Comparison of ENCODE assay signal across 18 cellular contexts in the genomic region with DNA sequence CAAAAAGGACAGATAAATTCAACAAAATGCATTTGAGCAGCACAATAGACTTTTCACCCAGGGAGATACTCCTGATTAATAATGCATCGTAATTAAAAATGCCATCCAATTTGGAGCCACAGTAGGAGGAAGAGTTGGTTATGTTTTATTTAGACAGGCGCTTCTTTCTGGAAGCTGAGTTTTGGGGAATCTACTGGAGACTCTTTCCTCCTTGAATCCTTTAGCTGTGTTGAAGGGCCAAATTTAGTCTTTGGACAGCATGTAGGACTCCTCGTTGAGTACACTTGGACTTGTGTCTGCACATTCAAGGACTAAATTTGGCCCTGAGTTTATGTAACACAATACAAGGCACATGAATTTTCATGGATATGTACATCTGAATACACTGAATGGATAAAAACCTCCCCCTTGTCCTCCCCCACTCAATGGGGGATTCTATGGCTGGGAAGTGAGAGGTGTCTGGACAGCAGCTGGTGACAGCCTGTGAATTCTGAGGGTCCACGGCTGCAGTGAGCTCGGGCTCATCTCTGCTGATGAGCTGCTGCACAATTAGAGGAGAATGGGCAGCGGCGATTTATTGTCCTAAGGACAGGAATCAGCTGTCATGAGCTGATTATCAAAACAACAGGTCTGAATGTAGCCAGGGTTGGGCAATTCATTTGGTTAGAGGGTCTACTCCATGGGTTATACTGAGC.
DNase-seq lines count a peak whose midpoint lies in the region; ATAC-seq and TF ChIP-seq lines count a peak whose summit lies in the region.
"Had no signal": no experiment of that assay in that cellular context is flagged by ENCODE, and none has a peak within 500 bp of the region (broad histone marks: within the 10 kb centered on the region; RNA-seq: fewer than 3 reads in every experiment).

No MANE protein-coding gene starts in this region.

- H3K4me3 Mint-ChIP-seq in brain = peak overlapping the region in 3 of 5 experiments; percentile 25 to 67 (median 37)
- H3K4me3 Mint-ChIP-seq: GM23338 had no signal

- H3K27me3 Mint-ChIP-seq in brain = peaks cover 3% of the 10 kb centered on the region

- H3K27me3 ChIP-seq in ACC112 (ENCODE audit: insufficient read depth, low read length) = no peaks in the 10 kb centered on the region
- no peaks in the 10 kb centered on the region for H3K27me3 ChIP-seq in tibial artery

- H3K4me3 ChIP-seq in ACC112 (ENCODE audit: low read depth, low read length) (no peak overlapping the region), tibial artery (no peak overlapping the region)
- H3K4me3 ChIP-seq: GM23338 had no signal

- peak; percentile 40 for DNase-seq in NCI-H2227 (lab: John Stamatoyannopoulos, UW; ENCODE audit: unreplicated experiment)
- DNase-seq in left kidney (ENCODE audit: low read depth, low spot score) = peak; percentile 69
- DNase-seq in activated gamma-delta T cell treated with Interleukin-2 at 50 U/mL for 16 hours = no peak
- DNase-seq in 8988T = no peak
- no peak for DNase-seq in tibial artery
- DNase-seq: DND-41, KG1, NCI-H1048, NCI-H1436 treated with DMSO at 0.1 percent for 48 hours, NCI-H2107, NCI-H345, NCI-H526 treated with DMSO at 0.1 percent for 48 hours had no signal

- peaks cover 65% of the 10 kb centered on the region for H3K4me1 Mint-ChIP-seq in brain

- ATAC-seq in HG02678 (IDR thresholded peaks at IDR 0.05; ENCODE audit: unreplicated experiment) = no peak
- ATAC-seq: GM23338, HCT116, Right ventricle myocardium inferior had no signal

- H3K36me3 ChIP-seq in ACC112 (ENCODE audit: insufficient read depth, low read length) = no peaks in the 10 kb centered on the region
- no peaks in the 10 kb centered on the region for H3K36me3 ChIP-seq in tibial artery

- intact Hi-C loops in tibial artery (cut with DNase I; ENCODE audit: low total_unique reads) = no loop called here

- H3K4me1 ChIP-seq in ACC112 (ENCODE audit: control insufficient read depth, insufficient read depth, low read length, unreplicated experiment) = peaks cover 23% of the 10 kb centered on the region
- H3K4me1 ChIP-seq in tibial artery = no peaks in the 10 kb centered on the region

- no peaks in the 10 kb centered on the region for H3K36me3 Mint-ChIP-seq in brain

- no peak overlapping the region for H2AFZ ChIP-seq in ACC112 (ENCODE audit: low read length, unreplicated experiment)
- H2AFZ ChIP-seq: GM23338 had no signal

- peak overlapping the region; percentile 54 to 91 (median 77) for H3K27ac Mint-ChIP-seq in brain
- H3K27ac Mint-ChIP-seq: GM23338 had no signal

- no peak for TF ChIP-seq CTCF in brain (conservative IDR thresholded peaks at IDR 0.05)
- TF ChIP-seq CTCF in tibial artery (IDR thresholded peaks at IDR 0.05) = no peak

- no peaks in the 10 kb centered on the region for H3K9me3 ChIP-seq in tibial artery

- peaks cover 0 to 3% (median 0%) of the 10 kb centered on the region in 5 experiments for H3K9me3 Mint-ChIP-seq in brain
- H3K9me3 Mint-ChIP-seq: GM23338 had no signal

- H3K79me2 ChIP-seq in ACC112 (ENCODE audit: control insufficient read depth, insufficient read depth, low read length, unreplicated experiment) = no peaks in the 10 kb centered on the region

- H3K27ac ChIP-seq in ACC112 (ENCODE audit: low read depth, low read length) (peak overlapping the region; percentile 93), tibial artery (no peak overlapping the region)

Comparison
In these comparisons a context has a peak if more than half of its experiments do, and no peak if none do; other contexts are left out.
1. DNase-seq: peak in NCI-H2227 (single experiment) and left kidney (single experiment); none in activated gamma-delta T cell treated with Interleukin-2 at 50 U/mL for 16 hours (single experiment), 8988T (single experiment) and tibial artery (0 of 2).